Comparison of ENCODE assay signal across 9 cellular contexts in the genomic region with DNA sequence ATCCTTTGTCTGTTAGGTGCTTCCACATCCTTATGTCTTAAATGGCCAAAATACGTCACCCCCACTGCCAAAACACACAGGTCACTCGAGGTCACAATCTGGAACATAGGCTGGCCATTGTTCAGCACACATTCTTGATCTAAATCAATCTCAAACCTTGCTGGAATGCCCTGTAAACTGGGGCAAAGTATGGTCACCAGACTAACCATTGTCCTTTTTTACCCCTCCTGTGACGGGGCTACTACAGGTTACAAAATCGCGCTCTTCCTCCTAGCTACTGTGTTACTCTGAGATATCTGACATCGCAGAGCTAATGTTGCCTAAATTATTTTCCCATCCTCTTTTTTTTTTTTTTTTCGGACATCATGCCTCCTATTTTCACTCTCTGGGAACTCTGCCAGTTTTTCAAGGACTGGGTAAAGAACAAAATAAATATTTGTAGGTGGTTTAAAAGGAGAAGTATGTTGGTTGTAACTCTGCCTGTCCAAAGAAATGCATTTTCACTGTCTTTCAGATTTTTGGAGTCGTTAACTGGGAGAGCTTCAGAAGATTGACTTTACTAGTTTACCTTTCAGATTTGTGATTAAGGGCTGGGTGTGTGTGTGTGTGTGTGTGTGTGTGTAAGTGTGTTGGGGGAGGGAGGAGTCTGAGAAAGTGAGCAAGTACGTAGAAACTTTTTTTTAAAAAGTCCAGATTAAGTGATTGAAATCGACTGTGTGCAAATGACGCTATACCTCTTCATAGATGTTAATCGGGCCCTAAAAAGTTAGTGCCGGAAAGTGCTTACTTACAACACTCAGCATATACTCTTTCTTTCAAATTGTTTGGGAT. TPM values are rescaled to one million over a fixed set of nuclear protein-coding genes. Genes with fewer than 3 reads are reported as not detected.
DNase-seq lines count a peak whose midpoint lies in the region; ATAC-seq and TF ChIP-seq lines count a peak whose summit lies in the region.
"Had no signal": no experiment of that assay in that cellular context is flagged by ENCODE, and none has a peak within 500 bp of the region (broad histone marks: within the 10 kb centered on the region; RNA-seq: fewer than 3 reads in every experiment).

No MANE protein-coding gene starts in this region.

- H3K27me3 ChIP-seq in suprapubic skin = no peaks in the 10 kb centered on the region

- TF ChIP-seq POLR2A in suprapubic skin (IDR thresholded peaks at IDR 0.05) = no peak

- no peaks in the 10 kb centered on the region for H3K36me3 ChIP-seq in suprapubic skin

- 49% methylated on average over 13 of the region's 13 CpGs for WGBS in suprapubic skin

- peak; percentile 75 for ATAC-seq in left lobe of liver
- ATAC-seq: activated CD4-positive, CD25-positive, alpha-beta regulatory T cell treated with anti-CD3 and anti-CD28 coated beads, Interleukin-2, amount 50 U/mL, for 24 hours had no signal

- no peaks in the 10 kb centered on the region for H3K9me3 ChIP-seq in suprapubic skin

- H3K4me3 ChIP-seq in astrocyte of the spinal cord (ENCODE audit: low read depth, low read length) (no peak overlapping the region), suprapubic skin (peak overlapping the region; percentile 51)

- no peak for TF ChIP-seq CTCF in astrocyte of the spinal cord (IDR thresholded peaks at IDR 0.05; ENCODE audit: low read depth, low read length)
- no peak for TF ChIP-seq CTCF in suprapubic skin (IDR thresholded peaks at IDR 0.05)

- TF ChIP-seq EP300 in suprapubic skin (IDR thresholded peaks at IDR 0.05) = no peak

- in situ Hi-C loops in astrocyte of the spinal cord (cut with HindIII; ENCODE audit: low sequenced_read_pairs) = no loop called here

- peak overlapping the region; percentile 84 for H3K27ac ChIP-seq in suprapubic skin

- peaks cover 31% of the 10 kb centered on the region for H3K4me1 ChIP-seq in suprapubic skin

- DNase-seq in NCI-H2171 treated with DMSO at 0.1 percent for 48 hours (lab: John Stamatoyannopoulos, UW) = peak; percentile 10
- DNase-seq in NCI-H2171 (lab: John Stamatoyannopoulos, UW) = no peak
- DNase-seq in astrocyte of the spinal cord (ENCODE audit: low read depth, low spot score) = peak; percentile 42
- DNase-seq in left lobe of liver (ENCODE audit: low spot score) = peak; percentile 48
- no peak for DNase-seq in suprapubic skin (ENCODE audit: low spot score in 2 of 2)
- DNase-seq in mesenteric fat pad (ENCODE audit: low spot score) = no peak
- DNase-seq in NOMO-1 (lab: John Stamatoyannopoulos, UW; ENCODE audit: unreplicated experiment in 2 of 2) = no peak
- no peak for DNase-seq in HK-2 (ENCODE audit: unreplicated experiment)

RNA-seq across cellular contexts. Expression of a gene that starts 0.9 kb away (rescaled TPM):
- total RNA-seq in left lobe of liver = 26.7 TPM
- 100 to 1,000 TPM in 1 of 4 donors, 10 to 100 TPM in 3; 59.2 to 109 (median 72.1) TPM for total RNA-seq in suprapubic skin
- total RNA-seq in mesenteric fat pad = 74.8 TPM

Comparison
In these comparisons a context has a peak if more than half of its experiments do, and no peak if none do; other contexts are left out.
1. DNase-seq: peak in NCI-H2171 treated with DMSO at 0.1 percent for 48 hours (single experiment), astrocyte of the spinal cord (single experiment) and left lobe of liver (single experiment); none in NCI-H2171 (single experiment), suprapubic skin (0 of 2), mesenteric fat pad (single experiment), NOMO-1 (0 of 2) and HK-2 (single experiment).